ENCODE assay signal across 1 cellular context in the genomic region with DNA sequence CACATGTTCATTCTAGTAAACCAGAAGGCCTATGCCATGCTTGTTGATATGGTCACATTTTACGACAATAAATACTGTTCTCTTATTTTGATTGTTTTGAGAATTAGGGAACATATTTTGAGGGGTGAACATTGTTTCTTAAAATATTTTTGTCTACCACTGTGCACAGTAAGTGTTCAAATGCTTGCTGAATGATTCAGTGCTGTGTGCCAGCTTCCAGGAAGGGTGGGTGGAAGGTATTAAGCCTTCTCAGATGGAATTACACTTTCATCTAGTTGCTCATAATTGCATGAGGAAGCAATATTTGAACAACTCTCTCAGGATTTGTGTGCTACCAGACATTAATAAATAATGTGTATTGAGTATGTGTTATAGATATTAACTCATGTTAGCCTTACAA.
TF ChIP-seq lines count a peak whose summit lies in the region.

No MANE protein-coding gene starts in this region.

TF ChIP-seq in IMR-90, 13 proteins besides CTCF, POLR2A, EP300 and RAD21 (continued from another document):
- no peak for TF ChIP-seq BHLHE40 (IDR thresholded peaks at IDR 0.05; ENCODE audit: low read depth, low read length)
- TF ChIP-seq, protein P1, sequence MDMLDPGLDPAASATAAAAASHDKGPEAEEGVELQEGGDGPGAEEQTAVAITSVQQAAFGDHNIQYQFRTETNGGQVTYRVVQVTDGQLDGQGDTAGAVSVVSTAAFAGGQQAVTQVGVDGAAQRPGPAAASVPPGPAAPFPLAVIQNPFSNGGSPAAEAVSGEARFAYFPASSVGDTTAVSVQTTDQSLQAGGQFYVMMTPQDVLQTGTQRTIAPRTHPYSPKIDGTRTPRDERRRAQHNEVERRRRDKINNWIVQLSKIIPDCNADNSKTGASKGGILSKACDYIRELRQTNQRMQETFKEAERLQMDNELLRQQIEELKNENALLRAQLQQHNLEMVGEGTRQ (IDR thresholded peaks at IDR 0.05; ENCODE audit: low read depth, low read length): no peak
- TF ChIP-seq MAFK (IDR thresholded peaks at IDR 0.05; ENCODE audit: low read depth, low read length): no peak
- TF ChIP-seq NFE2L2 (IDR thresholded peaks at IDR 0.05; ENCODE audit: low read depth, low read length): no peak
- no peak for TF ChIP-seq SMC3 (IDR thresholded peaks at IDR 0.05; ENCODE audit: low read depth, low read length)
- no peak for TF ChIP-seq FOS (IDR thresholded peaks at IDR 0.05; ENCODE audit: low read depth, low read length)
- TF ChIP-seq RFX5 (IDR thresholded peaks at IDR 0.05; ENCODE audit: low read depth, low read length): no peak
- TF ChIP-seq MXI1 (IDR thresholded peaks at IDR 0.05; ENCODE audit: borderline replicate concordance, low read depth, low read length): no peak
- TF ChIP-seq CHD1 (IDR thresholded peaks at IDR 0.05; ENCODE audit: low read depth, low read length): no peak
- no peak for TF ChIP-seq RCOR1 (IDR thresholded peaks at IDR 0.05; ENCODE audit: insufficient replicate concordance, low read length)
